Comparison of ENCODE assay signal across 9 cellular contexts in genomic region chr17:8123695-8124349, GRCh38. TPM values are rescaled to one million over a fixed set of nuclear protein-coding genes. Genes with fewer than 3 reads are reported as not detected.
DNase-seq lines count a peak whose midpoint lies in the region; ATAC-seq and TF ChIP-seq lines count a peak whose summit lies in the region.
"Had no signal": no experiment of that assay in that cellular context is flagged by ENCODE, and none has a peak within 500 bp of the region (broad histone marks: within the 10 kb centered on the region; RNA-seq: fewer than 3 reads in every experiment).

TSS of gene HES7 (minus strand) at chr17:8124106. CDS start at chr17:8124084, 22 bp downstream.

- H3K4me3 ChIP-seq in NT2/D1 (ENCODE audit: insufficient read length, low read depth) = peak within 1 kb of the TSS; percentile 53

- H3K27me3 Mint-ChIP-seq in effector memory CD8-positive, alpha-beta T cell = peaks cover 15 to 69% of the 10 kb centered on the region in 2 donors
- no peaks in the 10 kb centered on the region for H3K27me3 Mint-ChIP-seq in osteocyte (ENCODE audit: unreplicated experiment)

- H3K4me1 ChIP-seq in NT2/D1 (ENCODE audit: insufficient read depth, insufficient read length) = peaks cover 2% of the 10 kb centered on the region

- peaks cover 60% of the 10 kb centered on the region for H3K27me3 ChIP-seq in NT2/D1 (ENCODE audit: insufficient read depth, insufficient read length)

- H3K9me3 Mint-ChIP-seq in effector memory CD8-positive, alpha-beta T cell = peaks cover 5% of the 10 kb centered on the region in 2 donors
- no peaks in the 10 kb centered on the region for H3K9me3 Mint-ChIP-seq in osteocyte (ENCODE audit: unreplicated experiment)

- no peak for ATAC-seq in effector memory CD8-positive, alpha-beta T cell (replicated peaks)
- no peak for ATAC-seq in HG02610 (IDR thresholded peaks at IDR 0.05; ENCODE audit: unreplicated experiment)
- no peak for ATAC-seq in omental fat pad (ENCODE audit: low FRiP score)

- no peaks in the 10 kb centered on the region for H3K9me3 ChIP-seq in NT2/D1 (ENCODE audit: insufficient read depth, low read length)
- H3K9me3 ChIP-seq: adrenal gland had no signal

- peak within 1 kb of the TSS; percentile 99 to 100 for H3K27ac Mint-ChIP-seq in effector memory CD8-positive, alpha-beta T cell
- peak within 1 kb of the TSS; percentile 82 for H3K27ac Mint-ChIP-seq in osteocyte (ENCODE audit: unreplicated experiment)

- H3K4me3 Mint-ChIP-seq in effector memory CD8-positive, alpha-beta T cell = peak within 1 kb of the TSS; percentile 91 to 92
- peak within 1 kb of the TSS; percentile 87 for H3K4me3 Mint-ChIP-seq in osteocyte (ENCODE audit: unreplicated experiment)

- TF ChIP-seq CTCF in osteocyte (IDR thresholded peaks at IDR 0.05) (no peak), omental fat pad (IDR thresholded peaks at IDR 0.05) (no peak)

- H3K9ac ChIP-seq in NT2/D1 (ENCODE audit: insufficient read length, low read depth) = peak within 1 kb of the TSS; percentile 76

- H3K4me1 Mint-ChIP-seq in effector memory CD8-positive, alpha-beta T cell (ENCODE audit: low read depth in 2 of 2) = peaks cover 62 to 68% of the 10 kb centered on the region in 2 donors
- peaks cover 59% of the 10 kb centered on the region for H3K4me1 Mint-ChIP-seq in osteocyte (ENCODE audit: unreplicated experiment)

- DNase-seq in NCI-H345 (lab: John Stamatoyannopoulos, UW) = peak; percentile 50
- no peak for DNase-seq in NCI-H345 treated with DMSO at 0.1 percent for 48 hours (lab: John Stamatoyannopoulos, UW; ENCODE audit: unreplicated experiment)
- no peak for DNase-seq in NT2/D1 (ENCODE audit: low read depth, low spot score)
- DNase-seq in effector memory CD8-positive, alpha-beta T cell = no peak
- DNase-seq in osteocyte (ENCODE audit: extremely low spot score, unreplicated experiment) = no peak
- no peak for DNase-seq in NCI-H187 (lab: John Stamatoyannopoulos, UW)
- no peak for DNase-seq in omental fat pad (ENCODE audit: low spot score)

- no peaks in the 10 kb centered on the region for H3K36me3 ChIP-seq in NT2/D1 (ENCODE audit: insufficient read depth, insufficient read length, low read length)
- H3K36me3 ChIP-seq: adrenal gland had no signal

- peaks cover 61% of the 10 kb centered on the region for H3K36me3 Mint-ChIP-seq in effector memory CD8-positive, alpha-beta T cell (ENCODE audit: insufficient read depth)
- H3K36me3 Mint-ChIP-seq in osteocyte (ENCODE audit: unreplicated experiment) = no peaks in the 10 kb centered on the region

RNA-seq across cellular contexts. Expression of gene HES7, which starts in this region (rescaled TPM):
- total RNA-seq in osteocyte (2.0 and 2.3 TPM in 2 replicates), omental fat pad (under 1 TPM in 1 of 4 donors, not detected in 3; 0.46 TPM)
